Comparison of ENCODE assay signal across 1 cellular context in the genomic region with DNA sequence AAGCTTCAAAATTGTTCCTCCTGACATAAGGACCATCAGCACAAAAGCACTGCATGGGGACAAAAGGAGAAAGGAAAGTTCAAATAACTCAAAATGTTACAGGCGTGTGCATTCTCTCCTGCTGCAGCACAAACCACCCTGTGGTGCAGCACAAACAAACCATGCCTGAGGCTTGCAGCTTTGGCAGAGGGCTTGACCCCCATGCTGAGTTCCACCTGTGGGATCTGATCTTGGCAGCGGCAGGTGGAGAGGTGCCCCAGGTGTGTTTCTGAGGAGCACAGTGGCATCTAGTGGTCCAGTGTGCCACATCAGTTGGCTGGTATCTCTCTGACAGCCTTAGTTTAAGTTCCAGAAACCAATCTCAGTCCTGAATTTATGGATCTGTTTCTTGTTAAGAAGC.
A peak's percentile ranks its signal among the peaks of the same experiment; 100 is the strongest.
TF ChIP-seq lines count a peak whose summit lies in the region.

No MANE protein-coding gene starts in this region.

TF ChIP-seq in H1, 55 proteins besides CTCF, POLR2A, EP300 and RAD21:
- TF ChIP-seq SIN3A (conservative IDR thresholded peaks at IDR 0.05 in 1 of 2, IDR thresholded peaks at IDR 0.05 in 1 of 2; ENCODE audit: low read depth in 1 of 2, low read length in 2 of 2) (peak in 1 of 2 experiments; percentile 79; a peak in 2 of 4 replicates), CHD2 (IDR thresholded peaks at IDR 0.05; ENCODE audit: low read length) (0 out of 2 replicates have a peak, but pooled peaks have one; percentile 45), TEAD4 (IDR thresholded peaks at IDR 0.05; ENCODE audit: low read depth, low read length) (0 out of 2 replicates have a peak, but pooled peaks have one; percentile 45), RXRA (IDR thresholded peaks at IDR 0.05; ENCODE audit: insufficient read depth, low read depth, low read length) (peak; percentile 61; the same call in 1 of the 2 replicates), CEBPB (IDR thresholded peaks at IDR 0.05; ENCODE audit: low read depth, low read length) (no peak), BCL11A (IDR thresholded peaks at IDR 0.05; ENCODE audit: low read depth in 2 of 2, low read length in 2 of 2) (peak in 1 of 2 experiments; percentile 20), CHD1 (IDR thresholded peaks at IDR 0.05; ENCODE audit: low read depth, low read length) (no peak), KDM1A (IDR thresholded peaks at IDR 0.05; ENCODE audit: borderline replicate concordance, low read length) (no peak), TCF12 (IDR thresholded peaks at IDR 0.05; ENCODE audit: low read depth, low read length) (peak; percentile 97), HDAC2 (IDR thresholded peaks at IDR 0.05; ENCODE audit: borderline replicate concordance in 1 of 2, low read depth in 2 of 2, low read length in 2 of 2) (peak in 1 of 2 experiments; percentile 93; a peak in 1 of 4 replicates), KDM4A (IDR thresholded peaks at IDR 0.05; ENCODE audit: low read depth, low read length, severe bottlenecking) (no peak), EGR1 (IDR thresholded peaks at IDR 0.05; ENCODE audit: borderline replicate concordance, low read depth, low read length) (0 out of 2 replicates have a peak, but pooled peaks have one; percentile 21), YY1 (IDR thresholded peaks at IDR 0.05; ENCODE audit: low read depth, low read length) (peak; percentile 69; the same call in 1 of the 2 replicates)
- TF ChIP-seq, protein P1, sequence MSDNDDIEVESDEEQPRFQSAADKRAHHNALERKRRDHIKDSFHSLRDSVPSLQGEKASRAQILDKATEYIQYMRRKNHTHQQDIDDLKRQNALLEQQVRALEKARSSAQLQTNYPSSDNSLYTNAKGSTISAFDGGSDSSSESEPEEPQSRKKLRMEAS (IDR thresholded peaks at IDR 0.05) = peak; percentile 60; the same call in 1 of the 2 replicates
- TF ChIP-seq, protein P2, sequence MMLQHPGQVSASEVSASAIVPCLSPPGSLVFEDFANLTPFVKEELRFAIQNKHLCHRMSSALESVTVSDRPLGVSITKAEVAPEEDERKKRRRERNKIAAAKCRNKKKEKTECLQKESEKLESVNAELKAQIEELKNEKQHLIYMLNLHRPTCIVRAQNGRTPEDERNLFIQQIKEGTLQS (IDR thresholded peaks at IDR 0.05; ENCODE audit: insufficient read depth, low read depth, low read length) = no peak
